ENCODE assay signal across 21 cellular contexts in genomic region chr1:8257621-8258020, GRCh38.
DNase-seq lines count a peak whose midpoint lies in the region; ATAC-seq and TF ChIP-seq lines count a peak whose summit lies in the region.
"Had no signal": no experiment of that assay in that cellular context is flagged by ENCODE, and none has a peak within 500 bp of the region (broad histone marks: within the 10 kb centered on the region; RNA-seq: fewer than 3 reads in every experiment).

No MANE protein-coding gene starts in this region.

- H3K36me3 ChIP-seq in mammary epithelial cell (ENCODE audit: insufficient read depth, low read length), result no peaks in the 10 kb centered on the region
- H3K36me3 ChIP-seq in Peyer's patch, result no peaks in the 10 kb centered on the region
- H3K36me3 ChIP-seq: BLaER1, colonic mucosa, neutrophil, sigmoid colon, WERI-Rb-1 had no signal

- no peak overlapping the region for H3K9ac ChIP-seq in mammary epithelial cell (ENCODE audit: insufficient read depth, low read length)
- H3K9ac ChIP-seq: BLaER1 had no signal

- no peak overlapping the region for H2AFZ ChIP-seq in mammary epithelial cell (ENCODE audit: low read depth, low read length)

- no peaks in the 10 kb centered on the region for H3K36me3 Mint-ChIP-seq in nephron progenitor cell (ENCODE audit: low read depth)
- H3K36me3 Mint-ChIP-seq: activated CD4-positive, alpha-beta memory T cell treated with anti-CD3 and anti-CD28 coated beads for 36 hours had no signal

- no peak for TF ChIP-seq POLR2A in Peyer's patch (IDR thresholded peaks at IDR 0.05)

- peak overlapping the region; percentile 79 to 87 for H3K27ac Mint-ChIP-seq in stimulated activated naive CD8-positive, alpha-beta T cell treated with anti-CD3 and anti-CD28 coated beads, Interleukin-15, amount 100 ng/mL, for 72 hours
- H3K27ac Mint-ChIP-seq in nephron progenitor cell, result peak overlapping the region; percentile 73
- H3K27ac Mint-ChIP-seq: activated CD4-positive, alpha-beta memory T cell treated with anti-CD3 and anti-CD28 coated beads for 36 hours; activated naive CD4-positive, alpha-beta T cell treated with anti-CD3 and anti-CD28 coated beads for 36 hours; T-helper 1 cell treated with Interleukin-12 subunit alpha and Interleukin-12 subunit beta and Interleukin-4 antibody, amounts not matched to agents 30 μg/mL and 1 μg/mL, for 36 hours had no signal

- H3K4me2 ChIP-seq in mammary epithelial cell (ENCODE audit: insufficient read depth, low read depth, low read length), result no peak overlapping the region
- H3K4me2 ChIP-seq: BLaER1 had no signal

- no peaks in the 10 kb centered on the region for H4K20me1 ChIP-seq in mammary epithelial cell (ENCODE audit: insufficient read depth, low read length)
- H4K20me1 ChIP-seq: BLaER1 had no signal

- peaks cover 4% of the 10 kb centered on the region for H3K4me1 Mint-ChIP-seq in stimulated activated naive CD8-positive, alpha-beta T cell treated with anti-CD3 and anti-CD28 coated beads, Interleukin-15, amount 100 ng/mL, for 72 hours
- peaks cover 44% of the 10 kb centered on the region for H3K4me1 Mint-ChIP-seq in nephron progenitor cell

- intact Hi-C loops in mammary epithelial cell (cut with micrococcal nuclease), result no loop called here

- H3K4me3 ChIP-seq in mammary epithelial cell (replicated peaks in 1 of 3; ENCODE audit: insufficient read depth in 1 of 3, low read depth in 2 of 3, low read length in 3 of 3) (no peak overlapping the region), Peyer's patch (no peak overlapping the region)
- H3K4me3 ChIP-seq: BLaER1, colonic mucosa, sigmoid colon had no signal

- no peak for TF ChIP-seq CTCF in mammary epithelial cell (conservative IDR thresholded peaks at IDR 0.05 in 1 of 2, IDR thresholded peaks at IDR 0.05 in 1 of 2; ENCODE audit: extremely low read depth in 1 of 2, insufficient read depth in 1 of 2, low read depth in 1 of 2, low read length in 2 of 2)
- no peak for TF ChIP-seq CTCF in nephron progenitor cell (IDR thresholded peaks at IDR 0.05)
- TF ChIP-seq CTCF in Peyer's patch (IDR thresholded peaks at IDR 0.05), result no peak

- no peak overlapping the region for H3K27ac ChIP-seq in mammary epithelial cell (ENCODE audit: insufficient read depth, low read depth, low read length)
- peak overlapping the region in 1 of 4 donors; percentile 93 for H3K27ac ChIP-seq in Peyer's patch
- H3K27ac ChIP-seq: BLaER1, neutrophil, WERI-Rb-1 had no signal

- H3K79me2 ChIP-seq in mammary epithelial cell (ENCODE audit: insufficient read depth, low read length), result no peaks in the 10 kb centered on the region

- no peak overlapping the region for H3K4me3 Mint-ChIP-seq in stimulated activated naive CD8-positive, alpha-beta T cell treated with anti-CD3 and anti-CD28 coated beads, Interleukin-15, amount 100 ng/mL, for 72 hours
- H3K4me3 Mint-ChIP-seq in nephron progenitor cell, result no peak overlapping the region
- H3K4me3 Mint-ChIP-seq: activated CD4-positive, alpha-beta memory T cell treated with anti-CD3 and anti-CD28 coated beads for 36 hours; activated naive CD4-positive, alpha-beta T cell treated with anti-CD3 and anti-CD28 coated beads for 36 hours; T-helper 1 cell treated with Interleukin-12 subunit alpha and Interleukin-12 subunit beta and Interleukin-4 antibody, amounts not matched to agents 30 μg/mL and 1 μg/mL, for 36 hours had no signal

- H3K27me3 ChIP-seq in mammary epithelial cell (ENCODE audit: insufficient read depth, low read length) (no peaks in the 10 kb centered on the region), Peyer's patch (no peaks in the 10 kb centered on the region)
- H3K27me3 ChIP-seq: BLaER1, colonic mucosa, sigmoid colon had no signal

- WGBS in mammary epithelial cell (ENCODE audit: low coverage, missing lambda C conversion rate), result 54% methylated on average over 7 of the region's 7 CpGs

- ATAC-seq in stimulated activated naive CD8-positive, alpha-beta T cell treated with anti-CD3 and anti-CD28 coated beads, Interleukin-15, amount 100 ng/mL, for 72 hours, result no peak
- ATAC-seq in stimulated activated naive CD8-positive, alpha-beta T cell treated with anti-CD3 and anti-CD28 coated beads, Interleukin-15, Interleukin-2, amounts not matched to agents 100 U/mL and 50 U/mL, for 24 hours, result no peak
- ATAC-seq in HG03108 (IDR thresholded peaks at IDR 0.05; ENCODE audit: unreplicated experiment), result no peak
- ATAC-seq: Right ventricle myocardium inferior had no signal

- in situ Hi-C loops in mammary epithelial cell (cut with MboI; ENCODE audit: low sequenced_read_pairs in 2 of 2), result no loop called here

- BruUV-seq in mammary epithelial cell (replicated peaks; lab: Mats Ljungman, UMichigan), result no TSS peak

- H3K4me1 ChIP-seq in mammary epithelial cell (ENCODE audit: insufficient read depth, low read length) (peaks cover 30% of the 10 kb centered on the region), Peyer's patch (peaks cover 0 to 24% (median 3%) of the 10 kb centered on the region in 4 donors)
- H3K4me1 ChIP-seq: BLaER1 had no signal

- no peaks in the 10 kb centered on the region for H3K9me3 Mint-ChIP-seq in stimulated activated naive CD8-positive, alpha-beta T cell treated with anti-CD3 and anti-CD28 coated beads, Interleukin-15, amount 100 ng/mL, for 72 hours
- H3K9me3 Mint-ChIP-seq in nephron progenitor cell, result peaks cover 5% of the 10 kb centered on the region
- H3K9me3 Mint-ChIP-seq: activated CD4-positive, alpha-beta memory T cell treated with anti-CD3 and anti-CD28 coated beads for 36 hours; activated naive CD4-positive, alpha-beta T cell treated with anti-CD3 and anti-CD28 coated beads for 36 hours; T-helper 1 cell treated with Interleukin-12 subunit alpha and Interleukin-12 subunit beta and Interleukin-4 antibody, amounts not matched to agents 30 μg/mL and 1 μg/mL, for 36 hours had no signal

- H3K9me3 ChIP-seq in mammary epithelial cell (replicated peaks; ENCODE audit: insufficient read depth, low read length) (no peaks in the 10 kb centered on the region), Peyer's patch (no peaks in the 10 kb centered on the region)
- H3K9me3 ChIP-seq: BLaER1, colonic mucosa, neutrophil, sigmoid colon had no signal

- DNase-seq in stimulated activated naive CD8-positive, alpha-beta T cell treated with anti-CD3 and anti-CD28 coated beads, Interleukin-15, amount 100 ng/mL, for 72 hours, result no peak
- DNase-seq in stimulated activated naive CD8-positive, alpha-beta T cell treated with anti-CD3 and anti-CD28 coated beads, Interleukin-15, Interleukin-2, amounts not matched to agents 100 U/mL and 50 U/mL, for 24 hours, result no peak
- DNase-seq in mammary epithelial cell (peak; percentile 50), nephron progenitor cell (no peak), NCI-H2227 treated with DMSO at 0.1 percent for 48 hours (lab: John Stamatoyannopoulos, UW) (no peak), Peyer's patch (no peak), A172 (ENCODE audit: low spot score) (no peak)
- DNase-seq: 8988T; activated CD4-positive, alpha-beta memory T cell treated with anti-CD3 and anti-CD28 coated beads for 36 hours; activated naive CD4-positive, alpha-beta T cell treated with anti-CD3 and anti-CD28 coated beads for 36 hours; colonic mucosa; hypothalamus; NCI-H345; NK-92 treated with Interleukin-12 subunit alpha and Interleukin-12 subunit beta, amount 100 ng/mL, for 24 hours; sigmoid colon; WERI-Rb-1 had no signal

- peaks cover 6% of the 10 kb centered on the region for H3K27me3 Mint-ChIP-seq in stimulated activated naive CD8-positive, alpha-beta T cell treated with anti-CD3 and anti-CD28 coated beads, Interleukin-15, amount 100 ng/mL, for 72 hours
- H3K27me3 Mint-ChIP-seq in nephron progenitor cell (ENCODE audit: low read depth, poor library complexity), result peaks cover 7% of the 10 kb centered on the region

- CTCF ChIA-PET in mammary epithelial cell (lab: Charles Lee; ENCODE audit: low non-redundant PET), result no interaction called here

- dilution Hi-C loops in mammary epithelial cell (cut with HindIII; ENCODE audit: low sequenced_read_pairs), result loop anchor here (5.0 kb wide), 1 partner anchor 95 kb away; no protein-coding TSS in a partner anchor
